Comparison of ENCODE assay signal across 9 cellular contexts in the genomic region with DNA sequence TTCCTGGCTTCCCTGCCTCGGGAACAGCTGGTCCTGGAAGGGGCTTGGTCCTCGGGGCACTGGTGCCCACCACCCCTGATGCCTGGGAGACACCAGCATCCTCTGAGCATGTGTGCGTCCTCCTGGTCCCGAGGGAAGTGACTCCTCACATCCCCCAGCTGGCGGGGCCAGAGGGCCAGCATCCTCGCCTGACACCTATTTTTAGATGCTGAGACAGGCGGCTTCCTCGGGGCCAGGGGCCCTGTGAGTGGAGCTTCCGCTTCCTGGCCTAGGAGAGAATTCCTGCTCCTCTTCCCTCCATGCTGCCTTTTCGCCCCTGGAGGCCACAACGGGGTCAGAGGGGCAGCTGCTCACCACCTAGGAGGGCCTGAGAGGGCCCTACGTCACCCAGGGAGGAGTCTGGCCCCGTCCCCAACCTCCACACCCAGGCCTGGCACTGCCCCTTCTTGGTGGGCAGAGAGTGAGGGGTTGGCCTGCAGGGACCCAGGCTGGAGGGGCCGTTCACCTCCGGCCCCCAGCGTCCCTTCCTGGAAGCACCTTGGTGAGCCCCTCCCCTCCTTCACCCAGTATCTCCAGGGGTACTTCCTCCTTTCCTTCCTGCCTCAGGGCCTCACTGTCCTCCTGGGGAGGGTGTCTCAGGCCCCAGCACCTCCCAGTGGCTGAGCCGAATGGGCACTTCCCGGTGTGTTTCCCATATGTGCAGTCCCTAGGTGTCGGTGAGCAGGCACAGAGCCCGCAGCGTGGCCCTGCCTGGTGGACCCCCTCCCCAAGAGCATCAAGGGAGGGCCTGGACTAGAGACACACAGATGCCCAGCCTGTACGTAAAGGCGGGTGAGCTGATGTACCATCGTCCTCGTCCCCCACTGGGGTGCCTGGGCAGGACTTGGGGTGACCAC. TPM values are rescaled to one million over a fixed set of nuclear protein-coding genes. Genes with fewer than 3 reads are reported as not detected.
DNase-seq lines count a peak whose midpoint lies in the region.
"Had no signal": no experiment of that assay in that cellular context is flagged by ENCODE, and none has a peak within 500 bp of the region (broad histone marks: within the 10 kb centered on the region; RNA-seq: fewer than 3 reads in every experiment).

No MANE protein-coding gene starts in this region.

- H3K79me1 ChIP-seq in neuronal stem cell (ENCODE audit: low read depth, low read length) = peaks cover 57% of the 10 kb centered on the region

- H3K9ac ChIP-seq in BLaER1 treated with 17β-estradiol and CSF1 and Interleukin-3, amounts not matched to agents 10 nM and 100 nM = peak overlapping the region; percentile 46 to 77 (median 68); a peak in 21 of 22 replicates
- H3K9ac ChIP-seq in neuronal stem cell (ENCODE audit: low read depth, low read length, poor library complexity) = peak overlapping the region; percentile 60

- DNase-seq in NOMO-1 treated with DMSO at 0.1 percent for 48 hours (lab: John Stamatoyannopoulos, UW; ENCODE audit: unreplicated experiment) (peak; percentile 20), neuronal stem cell (ENCODE audit: low spot score) (no peak), NCI-H1417 (lab: John Stamatoyannopoulos, UW) (no peak), RKO (ENCODE audit: low spot score) (no peak), HUDEP-2 (lab: John Stamatoyannopoulos, UW; ENCODE audit: unreplicated experiment in 76 of 76) (no peak), LoVo (ENCODE audit: low spot score) (no peak)

- no peak overlapping the region for H2AFZ ChIP-seq in neuronal stem cell (ENCODE audit: low read length)

- H3K23ac ChIP-seq in neuronal stem cell (ENCODE audit: low read depth, low read length, poor library complexity) = peak overlapping the region; percentile 1

- H2AK5ac ChIP-seq in neuronal stem cell (ENCODE audit: low read depth, low read length) = no peak overlapping the region

- no peak overlapping the region for H3K4ac ChIP-seq in neuronal stem cell (ENCODE audit: low read length)

- H3K27ac ChIP-seq in BLaER1 treated with 17β-estradiol and CSF1 and Interleukin-3, amounts not matched to agents 10 nM and 100 nM = peak overlapping the region; percentile 37 to 88 (median 79); a peak in 21 of 22 replicates
- peak overlapping the region; percentile 85 to 86 for H3K27ac ChIP-seq in esophagus (ENCODE audit: low read depth in 2 of 2, low read length in 1 of 2)
- no peak overlapping the region for H3K27ac ChIP-seq in neuronal stem cell (replicated peaks; ENCODE audit: low read length)
- H3K27ac ChIP-seq: SJSA1 had no signal

- H3K4me2 ChIP-seq in BLaER1 treated with 17β-estradiol and CSF1 and Interleukin-3, amounts not matched to agents 10 nM and 100 nM = peak overlapping the region; percentile 85 to 100 (median 96)
- no peak overlapping the region for H3K4me2 ChIP-seq in neuronal stem cell (ENCODE audit: insufficient read depth, low read length, poor library complexity, severe bottlenecking)

- peaks cover 94 to 98% (median 95%) of the 10 kb centered on the region in 11 experiments for H4K20me1 ChIP-seq in BLaER1 treated with 17β-estradiol and CSF1 and Interleukin-3, amounts not matched to agents 10 nM and 100 nM

- peaks cover 84 to 95% (median 93%) of the 10 kb centered on the region in 10 experiments for H3K4me1 ChIP-seq in BLaER1 treated with 17β-estradiol and CSF1 and Interleukin-3, amounts not matched to agents 10 nM and 100 nM
- H3K4me1 ChIP-seq in esophagus (ENCODE audit: control insufficient read depth in 2 of 2, insufficient read depth in 2 of 2, low read length in 1 of 2) = peaks cover 38 to 68% of the 10 kb centered on the region in 2 donors
- peaks cover 25 to 28% of the 10 kb centered on the region in 2 donors for H3K4me1 ChIP-seq in neuronal stem cell (ENCODE audit: control insufficient read depth in 2 of 2, insufficient read depth in 1 of 2, low read depth in 1 of 2, low read length in 2 of 2)

- H2BK120ac ChIP-seq in neuronal stem cell (ENCODE audit: low read depth, low read length) = no peak overlapping the region

- no peak overlapping the region for H2BK12ac ChIP-seq in neuronal stem cell (ENCODE audit: low read length)

- no peak overlapping the region for H3K14ac ChIP-seq in neuronal stem cell (ENCODE audit: low read length)

- H3K18ac ChIP-seq in neuronal stem cell (ENCODE audit: low read length) = no peak overlapping the region

- peak overlapping the region; percentile 92 for H4K8ac ChIP-seq in neuronal stem cell (ENCODE audit: low read depth, low read length)

- 36 to 44% methylated on average over 24 to 25 of the region's 25 CpGs for WGBS in esophagus, 2 donors
- WGBS in neuronal stem cell (ENCODE audit: extremely low coverage in 2 of 2, insufficient read length in 2 of 2, insufficient replicate concordance in 1 of 2), 2 donors = no CpG with 5 or more reads among the region's 25 CpGs

- H4K91ac ChIP-seq in neuronal stem cell (ENCODE audit: low read depth, low read length, poor library complexity) = no peak overlapping the region

- H3K4me3 ChIP-seq in BLaER1 treated with 17β-estradiol and CSF1 and Interleukin-3, amounts not matched to agents 10 nM and 100 nM = peak overlapping the region; percentile 10 to 97 (median 46); a peak in 18 of 20 replicates
- no peak overlapping the region for H3K4me3 ChIP-seq in esophagus (ENCODE audit: low read depth in 1 of 2, low read length in 2 of 2)
- H3K4me3 ChIP-seq in neuronal stem cell (ENCODE audit: low read length in 2 of 2) = no peak overlapping the region
- H3K4me3 ChIP-seq: SJSA1 had no signal

- peak overlapping the region; percentile 29 for H2BK5ac ChIP-seq in neuronal stem cell (ENCODE audit: low read length)

- H2BK15ac ChIP-seq in neuronal stem cell (ENCODE audit: low read length) = no peak overlapping the region

- peaks cover 8 to 41% (median 21%) of the 10 kb centered on the region in 11 experiments; a peak in 19 of 22 replicates for H3K36me3 ChIP-seq in BLaER1 treated with 17β-estradiol and CSF1 and Interleukin-3, amounts not matched to agents 10 nM and 100 nM
- H3K36me3 ChIP-seq in esophagus (ENCODE audit: control insufficient read depth in 2 of 2, insufficient read depth in 2 of 2, low read length in 1 of 2) (peaks cover 0 to 4% of the 10 kb centered on the region in 2 donors), neuronal stem cell (replicated peaks in 1 of 2; ENCODE audit: control insufficient read depth in 2 of 2, insufficient read depth in 2 of 2, low read length in 2 of 2) (peaks cover 7 to 43% of the 10 kb centered on the region in 2 donors)

- no peaks in the 10 kb centered on the region for H3K27me3 ChIP-seq in BLaER1 treated with 17β-estradiol and CSF1 and Interleukin-3, amounts not matched to agents 10 nM and 100 nM
- H3K27me3 ChIP-seq in esophagus (ENCODE audit: control insufficient read depth in 1 of 2, insufficient read depth in 2 of 2, low read length in 2 of 2) (no peaks in the 10 kb centered on the region), neuronal stem cell (ENCODE audit: control insufficient read depth in 3 of 3, insufficient read depth in 3 of 3, low read depth in 1 of 3, low read length in 3 of 3) (no peaks in the 10 kb centered on the region)
- H3K27me3 ChIP-seq: SJSA1 had no signal

- peaks cover 0 to 17% (median 11%) of the 10 kb centered on the region in 11 experiments; a peak in 11 of 22 replicates for H3K9me3 ChIP-seq in BLaER1 treated with 17β-estradiol and CSF1 and Interleukin-3, amounts not matched to agents 10 nM and 100 nM (replicated peaks in 1 of 11)
- H3K9me3 ChIP-seq in esophagus (ENCODE audit: control insufficient read depth in 2 of 2, insufficient read depth in 1 of 2, low read depth in 1 of 2, low read length in 1 of 2) (no peaks in the 10 kb centered on the region), neuronal stem cell (replicated peaks in 1 of 2; ENCODE audit: control insufficient read depth in 2 of 2, insufficient read depth in 1 of 2, low read depth in 1 of 2, low read length in 2 of 2) (no peaks in the 10 kb centered on the region)
- H3K9me3 ChIP-seq: SJSA1 had no signal

RNA-seq across cellular contexts. Expression of gene CD81, which starts 6.1 kb away (rescaled TPM):
- polyA plus RNA-seq in esophagus = 100 to 1,000 TPM in 1 of 2 donors, 10 to 100 TPM in 1; 56.8 to 175 TPM
- 200 TPM for polyA plus RNA-seq in neuronal stem cell (2013, experiment 1 of 2)
- 195 TPM for polyA plus RNA-seq in neuronal stem cell (2013, experiment 2 of 2)

RNA-seq across cellular contexts. Expression of gene TSSC4, which starts 17.4 kb away (rescaled TPM):
- 10 to 100 TPM; 29.5 to 34.6 TPM for polyA plus RNA-seq in esophagus
- polyA plus RNA-seq in neuronal stem cell (2013, experiment 1 of 2) = 50.8 TPM
- polyA plus RNA-seq in neuronal stem cell (2013, experiment 2 of 2) = 54.1 TPM

Comparison
In these comparisons a context has a peak if more than half of its experiments do, and no peak if none do; other contexts are left out.
1. H3K4me3 ChIP-seq: peak in BLaER1 treated with 17β-estradiol and CSF1 and Interleukin-3, amounts not matched to agents 10 nM and 100 nM (10 of 10); none in esophagus (0 of 2) and neuronal stem cell (0 of 2).